ENCODE assay signal across 8 cellular contexts in genomic region chr12:16359512-16360491, GRCh38. TPM values are rescaled to one million over a fixed set of nuclear protein-coding genes. Genes with fewer than 3 reads are reported as not detected.
DNase-seq lines count a peak whose midpoint lies in the region; ATAC-seq and TF ChIP-seq lines count a peak whose summit lies in the region.

No MANE protein-coding gene starts in this region.

- peaks cover 80% of the 10 kb centered on the region for H3K36me3 ChIP-seq in OCI-LY7 (ENCODE audit: insufficient read depth, low read length)

- POLR2A ChIA-PET in OCI-LY7 (lab: Charles Lee): no interaction called here

- no peak overlapping the region for H3K4me2 ChIP-seq in OCI-LY7 (ENCODE audit: low read length)

- ATAC-seq in GM21825 (IDR thresholded peaks at IDR 0.05; ENCODE audit: unreplicated experiment) (peak; percentile 67), omental fat pad (ENCODE audit: low FRiP score) (peak; percentile 62), HG03196 (IDR thresholded peaks at IDR 0.05; ENCODE audit: unreplicated experiment) (no peak)

- CTCF ChIA-PET in OCI-LY7 (lab: Charles Lee; ENCODE audit: unreplicated experiment): interaction anchor here (0.6 kb wide), 1 partner anchor 1032 kb away, joined by 3 read pairs; no protein-coding TSS in a partner anchor

- H4K20me1 ChIP-seq in OCI-LY7 (ENCODE audit: insufficient read depth, low read length): no peaks in the 10 kb centered on the region

- BruUV-seq in OCI-LY7 (replicated peaks; lab: Mats Ljungman, UMichigan): no TSS peak

- peak overlapping the region; percentile 2; the same call in 1 of the 2 replicates for H2AFZ ChIP-seq in OCI-LY7 (ENCODE audit: low read length)

- intact Hi-C loops in OCI-LY7 (cut with micrococcal nuclease; ENCODE audit: unreplicated experiment): loop anchor here (1.0 to 5.0 kb wide), 4 partner anchors 170 to 378 kb away; no protein-coding TSS in a partner anchor

- peak; percentile 98 for TF ChIP-seq CTCF in OCI-LY7 (conservative IDR thresholded peaks at IDR 0.05; ENCODE audit: low read length)
- peak; percentile 95 for TF ChIP-seq CTCF in epithelial cell of proximal tubule (conservative IDR thresholded peaks at IDR 0.05; ENCODE audit: low read depth, low read length)
- TF ChIP-seq CTCF in omental fat pad (IDR thresholded peaks at IDR 0.05): peak in 1 of 3 donors; percentile 27

- H3K79me2 ChIP-seq in OCI-LY7 (ENCODE audit: insufficient read depth, low read depth, low read length): no peaks in the 10 kb centered on the region

- DNase-seq in DMS 273 treated with DMSO at 0.1 percent for 48 hours (lab: John Stamatoyannopoulos, UW) (peak; percentile 2), OCI-LY7 (ENCODE audit: low spot score) (peak; percentile 72), epithelial cell of proximal tubule (ENCODE audit: low read depth) (no peak), omental fat pad (ENCODE audit: low spot score) (peak; percentile 68), cerebellar nuclear complex (lab: John Stamatoyannopoulos, UW) (no peak), midbrain (lab: John Stamatoyannopoulos, UW) (no peak)

- no peak overlapping the region for H3K27ac ChIP-seq in OCI-LY7 (ENCODE audit: low read depth, low read length, poor library complexity, severe bottlenecking)

- H3K4me1 ChIP-seq in OCI-LY7 (ENCODE audit: insufficient read depth, low read length, poor library complexity, severe bottlenecking): peaks cover 9% of the 10 kb centered on the region

- no peaks in the 10 kb centered on the region for H3K9me3 ChIP-seq in OCI-LY7 (ENCODE audit: low read length)

- no peak overlapping the region for H3K4me3 ChIP-seq in OCI-LY7 (ENCODE audit: low read depth, low read length, poor library complexity, severe bottlenecking)
- H3K4me3 ChIP-seq in epithelial cell of proximal tubule (ENCODE audit: low read depth, low read length): no peak overlapping the region

- H3K9me2 ChIP-seq in OCI-LY7 (ENCODE audit: insufficient read depth, low read length): no peaks in the 10 kb centered on the region

RNA-seq across cellular contexts. Expression of gene MGST1, which starts 12.4 kb away (rescaled TPM):
- total RNA-seq in OCI-LY7 (2014; rRNA removed; shearing (Covaris generic)): 16.5 and 17.9 TPM in 2 replicates
- 66.7 and 67.4 TPM in 2 replicates for total RNA-seq in OCI-LY7 (2022)
- 49.4 and 130 TPM in 2 replicates for total RNA-seq in epithelial cell of proximal tubule
- total RNA-seq in omental fat pad: 1,000 to 10,000 TPM in 1 of 4 donors, 100 to 1,000 TPM in 3; 384 to 1,725 (median 624) TPM

Comparison
In these comparisons a context has a peak if more than half of its experiments do, and no peak if none do; other contexts are left out.
1. DNase-seq: peak in DMS 273 treated with DMSO at 0.1 percent for 48 hours (single experiment), OCI-LY7 (single experiment) and omental fat pad (single experiment); none in epithelial cell of proximal tubule (single experiment), cerebellar nuclear complex (0 of 2) and midbrain (single experiment).